Comparison of ENCODE assay signal across 34 cellular contexts in the genomic region with DNA sequence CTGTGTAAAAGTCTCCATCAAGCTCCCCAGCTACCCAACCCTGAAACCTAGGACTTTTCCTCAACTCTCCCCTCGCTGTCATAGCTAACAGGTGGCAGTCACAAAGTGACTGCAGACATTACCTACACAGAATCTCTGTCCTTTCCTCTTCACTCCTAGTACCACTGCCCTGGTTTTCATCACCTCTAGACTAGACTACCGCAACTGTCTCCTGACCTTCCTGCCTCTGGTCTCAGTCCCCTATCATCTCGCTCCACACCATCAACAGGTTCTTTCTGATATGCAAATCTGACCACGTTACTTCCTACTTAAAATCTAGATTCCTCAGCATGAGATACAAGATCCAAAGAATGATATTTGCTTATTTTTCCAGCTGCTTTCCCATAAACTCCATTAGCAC.
"Had no signal": no experiment of that assay in that cellular context is flagged by ENCODE, and none has a peak within 500 bp of the region (broad histone marks: within the 10 kb centered on the region; RNA-seq: fewer than 3 reads in every experiment).

No MANE protein-coding gene starts in this region.

- H3K4me1 Mint-ChIP-seq: activated B cell treated with CpG ODN at 0.5 μM for 24 hours; activated CD4-positive, alpha-beta T cell treated with anti-CD3 and anti-CD28 coated beads, Interleukin-2, amount 10 ng/mL, durations not matched to agents 24 days and 14 days; activated naive CD4-positive, alpha-beta T cell treated with anti-CD3 and anti-CD28 coated beads, Interleukin-2, amount 10 ng/mL, durations not matched to agents 7 days and 5 days; activated naive CD4-positive, alpha-beta T cell treated with anti-CD3 and anti-CD28 coated beads, Interleukin-2, amount 50 U/mL, for 24 hours; activated naive CD8-positive, alpha-beta T cell treated with anti-CD3 and anti-CD28 coated beads, Interleukin-2, amount 10 ng/mL, durations not matched to agents 7 days and 5 days; activated naive CD8-positive, alpha-beta T cell treated with anti-CD3 and anti-CD28 coated beads, Interleukin-2, amount 50 U/mL, for 24 hours had no signal

- DNase-seq: activated B cell treated with CpG ODN at 0.5 μM for 24 hours; activated CD4-positive, alpha-beta memory T cell treated with anti-CD3 and anti-CD28 coated beads for 36 hours; activated CD4-positive, alpha-beta T cell treated with anti-CD3 and anti-CD28 coated beads for 4 hours; activated CD4-positive, alpha-beta T cell treated with anti-CD3 and anti-CD28 coated beads, Interleukin-2, amount 10 ng/mL, durations not matched to agents 24 days and 14 days; activated CD4-positive, alpha-beta T cell treated with anti-CD3 and anti-CD28 coated beads, Interleukin-2, amount 50 U/mL, for 1 hour; activated CD4-positive, alpha-beta T cell treated with anti-CD3 and anti-CD28 coated beads, Interleukin-2, amount 50 U/mL, for 4 hours; activated CD4-positive, CD25-positive, alpha-beta regulatory T cell treated with anti-CD3 and anti-CD28 coated beads, Interleukin-2, amount 50 U/mL, for 72 hours; activated CD8-positive, alpha-beta memory T cell treated with anti-CD3 and anti-CD28 coated beads, Interleukin-2, amount 50 U/mL, for 4 hours; activated CD8-positive, alpha-beta T cell treated with anti-CD3 and anti-CD28 coated beads for 36 hours; activated effector memory CD4-positive, alpha-beta T cell treated with Interleukin-2 at 50 U/mL for 16 hours; activated gamma-delta T cell; activated naive CD4-positive, alpha-beta T cell treated with anti-CD3 and anti-CD28 coated beads, Interleukin-2, amount 10 ng/mL, durations not matched to agents 7 days and 5 days; activated naive CD4-positive, alpha-beta T cell treated with Interleukin-2 at 50 U/mL for 16 hours; activated naive CD8-positive, alpha-beta T cell treated with anti-CD3 and anti-CD28 coated beads, Interleukin-2, amount 10 ng/mL, durations not matched to agents 7 days and 5 days; activated naive CD8-positive, alpha-beta T cell treated with anti-CD3 and anti-CD28 coated beads, Interleukin-2, amount 50 U/mL, for 24 hours; activated T-cell treated with anti-CD3 and anti-CD28 coated beads for 4 hours; activated T-cell treated with anti-CD3 and anti-CD28 coated beads, Interleukin-2, amount 50 U/mL, for 1 hour; activated T-cell treated with anti-CD3 and anti-CD28 coated beads, Interleukin-2, amount 50 U/mL, for 4 hours; activated T-cell treated with anti-CD3 and anti-CD28 coated beads, Interleukin-2, amount 50 U/mL, for 72 hours; amygdala; anterior cingulate cortex; central memory CD4-positive, alpha-beta T cell; T-helper 1 cell; T-helper 2 cell; T-helper 9 cell had no signal

- H3K4me1 ChIP-seq: ascending aorta had no signal

- H3K27me3 ChIP-seq: ascending aorta had no signal

- H3K4me3 ChIP-seq: ascending aorta had no signal

- ATAC-seq: activated CD8-positive, alpha-beta T cell treated with anti-CD3 and anti-CD28 coated beads for 36 hours; activated naive CD8-positive, alpha-beta T cell treated with anti-CD3 and anti-CD28 coated beads, Interleukin-2, amount 50 U/mL, for 24 hours; activated T-cell treated with anti-CD3 and anti-CD28 coated beads, Interleukin-2, amount 50 U/mL, for 4 hours; activated T-cell treated with anti-CD3 and anti-CD28 coated beads, Interleukin-2, amount 50 U/mL, for 72 hours had no signal

- H3K36me3 Mint-ChIP-seq: activated CD4-positive, alpha-beta memory T cell treated with anti-CD3 and anti-CD28 coated beads for 36 hours; activated naive CD4-positive, alpha-beta T cell treated with anti-CD3 and anti-CD28 coated beads, Interleukin-2, amount 10 ng/mL, durations not matched to agents 7 days and 5 days; brain had no signal

- H3K9me3 ChIP-seq: ascending aorta had no signal

- H3K4me3 Mint-ChIP-seq: activated B cell treated with CpG ODN at 0.5 μM for 24 hours; activated CD4-positive, alpha-beta memory T cell treated with anti-CD3 and anti-CD28 coated beads for 36 hours; activated CD4-positive, alpha-beta T cell treated with anti-CD3 and anti-CD28 coated beads, Interleukin-2, amount 10 ng/mL, durations not matched to agents 24 days and 14 days; activated CD8-positive, alpha-beta T cell treated with anti-CD3 and anti-CD28 coated beads for 36 hours; activated naive CD4-positive, alpha-beta T cell treated with anti-CD3 and anti-CD28 coated beads, Interleukin-2, amount 10 ng/mL, durations not matched to agents 7 days and 5 days; activated naive CD4-positive, alpha-beta T cell treated with anti-CD3 and anti-CD28 coated beads, Interleukin-2, amount 50 U/mL, for 24 hours; activated naive CD8-positive, alpha-beta T cell; activated naive CD8-positive, alpha-beta T cell treated with anti-CD3 and anti-CD28 coated beads, Interleukin-2, amount 10 ng/mL, durations not matched to agents 7 days and 5 days; activated naive CD8-positive, alpha-beta T cell treated with anti-CD3 and anti-CD28 coated beads, Interleukin-2, amount 50 U/mL, for 24 hours; activated T-cell treated with anti-CD3 and anti-CD28 coated beads, Interleukin-2, amount 50 U/mL, for 4 hours; activated T-cell treated with anti-CD3 and anti-CD28 coated beads, Interleukin-2, amount 50 U/mL, for 72 hours; brain; T-helper 1 cell treated with Interleukin-12 subunit alpha and Interleukin-12 subunit beta and Interleukin-4 antibody, amounts not matched to agents 30 μg/mL and 1 μg/mL, for 36 hours; T-helper 2 cell treated with Interferon-gamma antibody and Interleukin-4, amounts not matched to agents 5 μg/mL and 100 μg/mL, for 36 hours had no signal

- H3K27ac Mint-ChIP-seq: activated B cell treated with CpG ODN at 0.5 μM for 24 hours; activated CD4-positive, alpha-beta memory T cell treated with anti-CD3 and anti-CD28 coated beads for 36 hours; activated CD4-positive, alpha-beta T cell treated with anti-CD3 and anti-CD28 coated beads, Interleukin-2, amount 10 ng/mL, durations not matched to agents 24 days and 14 days; activated CD8-positive, alpha-beta T cell treated with anti-CD3 and anti-CD28 coated beads for 36 hours; activated naive CD4-positive, alpha-beta T cell treated with anti-CD3 and anti-CD28 coated beads, Interleukin-2, amount 10 ng/mL, durations not matched to agents 7 days and 5 days; activated naive CD4-positive, alpha-beta T cell treated with anti-CD3 and anti-CD28 coated beads, Interleukin-2, amount 50 U/mL, for 24 hours; activated naive CD8-positive, alpha-beta T cell; activated naive CD8-positive, alpha-beta T cell treated with anti-CD3 and anti-CD28 coated beads, Interleukin-2, amount 10 ng/mL, durations not matched to agents 7 days and 5 days; activated naive CD8-positive, alpha-beta T cell treated with anti-CD3 and anti-CD28 coated beads, Interleukin-2, amount 50 U/mL, for 24 hours; activated T-cell treated with anti-CD3 and anti-CD28 coated beads, Interleukin-2, amount 50 U/mL, for 72 hours; activated T-helper 2 cell treated with anti-CD3 and anti-CD28 coated beads, Interferon-gamma antibody, Interleukin-2, Interleukin-4, amounts not matched to agents 10 μg/mL and 5 μg/mL and 100 μg/mL, durations not matched to agents 14 hours and 24 hours and 36 hours; brain; T-helper 1 cell treated with Interleukin-12 subunit alpha and Interleukin-12 subunit beta and Interleukin-4 antibody, amounts not matched to agents 30 μg/mL and 1 μg/mL, for 36 hours; T-helper 2 cell treated with Interferon-gamma antibody and Interleukin-4, amounts not matched to agents 5 μg/mL and 100 μg/mL, for 36 hours had no signal

- H3K27ac ChIP-seq: ascending aorta, VCaP had no signal

- H3K36me3 ChIP-seq: ascending aorta had no signal

- H3K27me3 Mint-ChIP-seq: activated B cell treated with CpG ODN at 0.5 μM for 24 hours; activated CD4-positive, alpha-beta memory T cell treated with anti-CD3 and anti-CD28 coated beads for 36 hours; activated CD8-positive, alpha-beta T cell treated with anti-CD3 and anti-CD28 coated beads for 36 hours; activated naive CD4-positive, alpha-beta T cell treated with anti-CD3 and anti-CD28 coated beads, Interleukin-2, amount 10 ng/mL, durations not matched to agents 7 days and 5 days; activated naive CD4-positive, alpha-beta T cell treated with anti-CD3 and anti-CD28 coated beads, Interleukin-2, amount 50 U/mL, for 24 hours; activated naive CD8-positive, alpha-beta T cell; activated naive CD8-positive, alpha-beta T cell treated with anti-CD3 and anti-CD28 coated beads, Interleukin-2, amount 10 ng/mL, durations not matched to agents 7 days and 5 days; activated naive CD8-positive, alpha-beta T cell treated with anti-CD3 and anti-CD28 coated beads, Interleukin-2, amount 50 U/mL, for 24 hours had no signal

- FAIRE-seq: colon had no signal

- H3K9me3 Mint-ChIP-seq: activated B cell treated with CpG ODN at 0.5 μM for 24 hours; activated CD4-positive, alpha-beta memory T cell treated with anti-CD3 and anti-CD28 coated beads for 36 hours; activated CD4-positive, alpha-beta T cell treated with anti-CD3 and anti-CD28 coated beads, Interleukin-2, amount 10 ng/mL, durations not matched to agents 24 days and 14 days; activated CD8-positive, alpha-beta T cell treated with anti-CD3 and anti-CD28 coated beads for 36 hours; activated naive CD4-positive, alpha-beta T cell treated with anti-CD3 and anti-CD28 coated beads, Interleukin-2, amount 10 ng/mL, durations not matched to agents 7 days and 5 days; activated naive CD4-positive, alpha-beta T cell treated with anti-CD3 and anti-CD28 coated beads, Interleukin-2, amount 50 U/mL, for 24 hours; activated naive CD8-positive, alpha-beta T cell treated with anti-CD3 and anti-CD28 coated beads, Interleukin-2, amount 10 ng/mL, durations not matched to agents 7 days and 5 days; activated naive CD8-positive, alpha-beta T cell treated with anti-CD3 and anti-CD28 coated beads, Interleukin-2, amount 50 U/mL, for 24 hours; activated T-cell treated with anti-CD3 and anti-CD28 coated beads, Interleukin-2, amount 50 U/mL, for 4 hours; activated T-cell treated with anti-CD3 and anti-CD28 coated beads, Interleukin-2, amount 50 U/mL, for 72 hours; activated T-helper 2 cell treated with anti-CD3 and anti-CD28 coated beads, Interferon-gamma antibody, Interleukin-2, Interleukin-4, amounts not matched to agents 10 μg/mL and 5 μg/mL and 100 μg/mL, durations not matched to agents 14 hours and 24 hours and 36 hours; brain; T-helper 1 cell treated with Interleukin-12 subunit alpha and Interleukin-12 subunit beta and Interleukin-4 antibody, amounts not matched to agents 30 μg/mL and 1 μg/mL, for 36 hours; T-helper 2 cell treated with Interferon-gamma antibody and Interleukin-4, amounts not matched to agents 5 μg/mL and 100 μg/mL, for 36 hours had no signal
